29 cellular contexts compared by ENCODE assay signal in the genomic region with DNA sequence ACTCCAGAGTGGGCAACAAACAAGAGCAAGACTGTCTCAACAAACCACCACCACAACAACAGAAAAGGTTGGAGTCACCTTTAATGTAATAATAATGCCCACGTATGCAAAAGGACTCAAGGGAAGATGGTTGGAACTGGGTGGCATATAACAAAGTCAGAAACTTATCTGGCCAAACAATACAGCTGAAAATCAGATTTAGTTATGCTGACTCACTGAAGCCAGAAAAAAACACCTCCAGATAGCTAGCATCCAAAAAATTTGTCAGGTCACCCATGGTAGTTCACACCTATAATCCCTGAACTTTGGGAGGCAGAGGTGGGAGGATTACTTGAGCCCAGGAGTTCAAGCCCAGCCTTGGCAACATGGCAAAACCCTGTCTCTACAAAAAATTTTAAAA. TPM values are rescaled to one million over a fixed set of nuclear protein-coding genes. Genes with fewer than 3 reads are reported as not detected.
"Had no signal": no experiment of that assay in that cellular context is flagged by ENCODE, and none has a peak within 500 bp of the region (broad histone marks: within the 10 kb centered on the region; RNA-seq: fewer than 3 reads in every experiment).

No MANE protein-coding gene starts in this region.

- H3K4me1 Mint-ChIP-seq: activated CD4-positive, alpha-beta memory T cell treated with anti-CD3 and anti-CD28 coated beads, Interleukin-2, amount 10 ng/mL, durations not matched to agents 7 days and 5 days; activated CD4-positive, alpha-beta T cell treated with anti-CD3 and anti-CD28 coated beads, Interleukin-2, amount 10 ng/mL, durations not matched to agents 7 days and 5 days had no signal

- H3K27me3 Mint-ChIP-seq: activated CD4-positive, alpha-beta memory T cell treated with anti-CD3 and anti-CD28 coated beads, Interleukin-2, amount 10 ng/mL, durations not matched to agents 7 days and 5 days; activated CD4-positive, alpha-beta T cell treated with anti-CD3 and anti-CD28 coated beads, Interleukin-2, amount 10 ng/mL, durations not matched to agents 7 days and 5 days; activated naive CD4-positive, alpha-beta T cell treated with anti-CD3 and anti-CD28 coated beads, Interleukin-2, amount 50 U/mL, for 24 hours; activated naive CD8-positive, alpha-beta T cell treated with anti-CD3 and anti-CD28 coated beads for 36 hours; activated naive CD8-positive, alpha-beta T cell treated with anti-CD3 and anti-CD28 coated beads, Interleukin-2, amount 50 U/mL, for 24 hours had no signal

- H3K9me3 Mint-ChIP-seq: activated CD4-positive, alpha-beta memory T cell treated with anti-CD3 and anti-CD28 coated beads, Interleukin-2, amount 10 ng/mL, durations not matched to agents 7 days and 5 days; activated CD4-positive, alpha-beta T cell treated with anti-CD3 and anti-CD28 coated beads, Interleukin-2, amount 10 ng/mL, durations not matched to agents 7 days and 5 days; activated naive CD4-positive, alpha-beta T cell treated with anti-CD3 and anti-CD28 coated beads for 36 hours; activated naive CD4-positive, alpha-beta T cell treated with anti-CD3 and anti-CD28 coated beads, Interleukin-2, amount 50 U/mL, for 24 hours; activated naive CD8-positive, alpha-beta T cell treated with anti-CD3 and anti-CD28 coated beads for 36 hours; activated naive CD8-positive, alpha-beta T cell treated with anti-CD3 and anti-CD28 coated beads, Interleukin-2, amount 50 U/mL, for 24 hours; activated T-helper 1 cell treated with anti-CD3 and anti-CD28 coated beads, Interleukin-12 subunit alpha, Interleukin-12 subunit beta, Interleukin-2, Interleukin-4 antibody, amounts not matched to agents 30 ng/mL and 10 ng/mL and 1 ng/mL, durations not matched to agents 14 hours and 24 hours and 36 hours; activated T-helper 2 cell treated with anti-CD3 and anti-CD28 coated beads, Interferon-gamma antibody, Interleukin-2, Interleukin-4, amounts not matched to agents 10 μg/mL and 5 μg/mL and 100 μg/mL, durations not matched to agents 14 hours and 24 hours and 36 hours had no signal

- H3K27ac ChIP-seq: adrenal gland, body of pancreas, epithelial cell of prostate, foreskin keratinocyte, heart left ventricle had no signal

- H3K4me3 Mint-ChIP-seq: activated CD4-positive, alpha-beta memory T cell treated with anti-CD3 and anti-CD28 coated beads, Interleukin-2, amount 10 ng/mL, durations not matched to agents 7 days and 5 days; activated CD4-positive, alpha-beta T cell treated with anti-CD3 and anti-CD28 coated beads, Interleukin-2, amount 10 ng/mL, durations not matched to agents 7 days and 5 days; activated naive CD4-positive, alpha-beta T cell treated with anti-CD3 and anti-CD28 coated beads for 36 hours; activated naive CD4-positive, alpha-beta T cell treated with anti-CD3 and anti-CD28 coated beads, Interleukin-2, amount 50 U/mL, for 24 hours; activated naive CD8-positive, alpha-beta T cell treated with anti-CD3 and anti-CD28 coated beads for 36 hours; activated naive CD8-positive, alpha-beta T cell treated with anti-CD3 and anti-CD28 coated beads, Interleukin-2, amount 50 U/mL, for 24 hours; activated T-helper 1 cell treated with anti-CD3 and anti-CD28 coated beads, Interleukin-12 subunit alpha, Interleukin-12 subunit beta, Interleukin-2, Interleukin-4 antibody, amounts not matched to agents 30 ng/mL and 10 ng/mL and 1 ng/mL, durations not matched to agents 14 hours and 24 hours and 36 hours had no signal

- H3K27ac Mint-ChIP-seq: activated CD4-positive, alpha-beta memory T cell treated with anti-CD3 and anti-CD28 coated beads, Interleukin-2, amount 10 ng/mL, durations not matched to agents 7 days and 5 days; activated CD4-positive, alpha-beta T cell treated with anti-CD3 and anti-CD28 coated beads, Interleukin-2, amount 10 ng/mL, durations not matched to agents 7 days and 5 days; activated naive CD4-positive, alpha-beta T cell treated with anti-CD3 and anti-CD28 coated beads for 36 hours; activated naive CD4-positive, alpha-beta T cell treated with anti-CD3 and anti-CD28 coated beads, Interleukin-2, amount 50 U/mL, for 24 hours; activated naive CD8-positive, alpha-beta T cell treated with anti-CD3 and anti-CD28 coated beads for 36 hours; activated naive CD8-positive, alpha-beta T cell treated with anti-CD3 and anti-CD28 coated beads, Interleukin-2, amount 50 U/mL, for 24 hours; activated T-helper 1 cell treated with anti-CD3 and anti-CD28 coated beads, Interleukin-12 subunit alpha, Interleukin-12 subunit beta, Interleukin-2, Interleukin-4 antibody, amounts not matched to agents 30 ng/mL and 10 ng/mL and 1 ng/mL, durations not matched to agents 14 hours and 24 hours and 36 hours; activated T-helper 2 cell treated with anti-CD3 and anti-CD28 coated beads, Interferon-gamma antibody, Interleukin-2, Interleukin-4, amounts not matched to agents 10 μg/mL and 5 μg/mL and 100 μg/mL, durations not matched to agents 14 hours and 24 hours and 36 hours had no signal

- ATAC-seq: activated naive CD8-positive, alpha-beta T cell treated with anti-CD3 and anti-CD28 coated beads, Interleukin-2, amount 50 U/mL, for 24 hours; body of pancreas; esophagus mucosa; foreskin keratinocyte; gastrocnemius medialis; heart left ventricle had no signal

- H3K4me1 ChIP-seq: foreskin keratinocyte, heart left ventricle had no signal

- DNase-seq: activated CD4-positive, alpha-beta memory T cell treated with anti-CD3 and anti-CD28 coated beads, Interleukin-2, amount 10 ng/mL, durations not matched to agents 7 days and 5 days; activated CD4-positive, alpha-beta T cell treated with anti-CD3 and anti-CD28 coated beads for 1 hour; activated CD4-positive, alpha-beta T cell treated with anti-CD3 and anti-CD28 coated beads for 4 hours; activated CD4-positive, alpha-beta T cell treated with anti-CD3 and anti-CD28 coated beads, Interleukin-2, amount 10 ng/mL, durations not matched to agents 7 days and 5 days; activated CD4-positive, alpha-beta T cell treated with anti-CD3 and anti-CD28 coated beads, Interleukin-2, amount 50 U/mL, for 4 hours; activated CD8-positive, alpha-beta memory T cell treated with anti-CD3 and anti-CD28 coated beads, Interleukin-2, amount 50 U/mL, for 48 hours; activated effector memory CD4-positive, alpha-beta T cell treated with anti-CD3 and anti-CD28 coated beads, Interleukin-2, amount 50 U/mL, for 16 hours; activated naive CD4-positive, alpha-beta T cell treated with anti-CD3 and anti-CD28 coated beads for 36 hours; activated naive CD8-positive, alpha-beta T cell treated with anti-CD3 and anti-CD28 coated beads for 36 hours; activated naive CD8-positive, alpha-beta T cell treated with anti-CD3 and anti-CD28 coated beads, Interleukin-2, amount 50 U/mL, for 24 hours; activated T-cell treated with anti-CD3 and anti-CD28 coated beads, Interleukin-2, amount 50 U/mL, for 48 hours; adrenal gland; amygdala; aorta; body of pancreas; caudate nucleus; cortex of kidney; effector CD8-positive, alpha-beta T cell; foreskin keratinocyte; gastrocnemius medialis; glutamatergic neuron; heart left ventricle; T-helper 2 cell had no signal

- H3K9me3 ChIP-seq: adrenal gland, body of pancreas, gastrocnemius medialis, heart left ventricle had no signal

- H3K4me3 ChIP-seq: adrenal gland, body of pancreas, gastrocnemius medialis, heart left ventricle had no signal

- H3K27me3 ChIP-seq: adrenal gland, body of pancreas, foreskin keratinocyte, gastrocnemius medialis, heart left ventricle had no signal

RNA-seq across cellular contexts. Expression of a gene that starts 49.5 kb away (rescaled TPM):
- polyA plus RNA-seq: adrenal gland, aorta, endothelial cell of umbilical vein, foreskin keratinocyte, heart left ventricle had no signal
